Comparison of ENCODE assay signal across 6 cellular contexts in the genomic region with DNA sequence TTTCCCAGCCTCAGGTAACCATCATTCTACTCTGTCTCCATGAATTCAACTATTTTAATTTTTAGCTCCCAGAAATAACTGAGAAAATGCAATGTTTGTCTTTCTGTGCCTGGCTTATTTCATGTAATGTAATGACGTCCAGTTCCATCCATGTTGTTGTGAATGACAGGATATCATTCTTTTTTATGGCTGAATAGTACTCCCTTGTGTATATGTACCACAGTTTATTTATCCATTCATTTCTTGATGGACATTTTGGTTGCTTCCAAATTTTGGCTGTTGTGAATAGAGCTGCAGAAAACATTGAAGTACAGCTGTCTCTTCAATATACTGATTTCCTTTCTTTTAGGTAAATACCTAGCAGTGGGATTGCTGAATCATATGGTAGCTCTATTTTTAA.
"Had no signal": no experiment of that assay in that cellular context is flagged by ENCODE, and none has a peak within 500 bp of the region (broad histone marks: within the 10 kb centered on the region; RNA-seq: fewer than 3 reads in every experiment).

No MANE protein-coding gene starts in this region.

- ATAC-seq: GM12878 had no signal

- FAIRE-seq: G401.6, GM12878, GM12892, GM19239 had no signal

- DNase-seq: GDM1, GF-D8 had no signal

- H3K4me3 ChIP-seq: GM12878 had no signal
